ENCODE assay signal across 8 cellular contexts in the genomic region with DNA sequence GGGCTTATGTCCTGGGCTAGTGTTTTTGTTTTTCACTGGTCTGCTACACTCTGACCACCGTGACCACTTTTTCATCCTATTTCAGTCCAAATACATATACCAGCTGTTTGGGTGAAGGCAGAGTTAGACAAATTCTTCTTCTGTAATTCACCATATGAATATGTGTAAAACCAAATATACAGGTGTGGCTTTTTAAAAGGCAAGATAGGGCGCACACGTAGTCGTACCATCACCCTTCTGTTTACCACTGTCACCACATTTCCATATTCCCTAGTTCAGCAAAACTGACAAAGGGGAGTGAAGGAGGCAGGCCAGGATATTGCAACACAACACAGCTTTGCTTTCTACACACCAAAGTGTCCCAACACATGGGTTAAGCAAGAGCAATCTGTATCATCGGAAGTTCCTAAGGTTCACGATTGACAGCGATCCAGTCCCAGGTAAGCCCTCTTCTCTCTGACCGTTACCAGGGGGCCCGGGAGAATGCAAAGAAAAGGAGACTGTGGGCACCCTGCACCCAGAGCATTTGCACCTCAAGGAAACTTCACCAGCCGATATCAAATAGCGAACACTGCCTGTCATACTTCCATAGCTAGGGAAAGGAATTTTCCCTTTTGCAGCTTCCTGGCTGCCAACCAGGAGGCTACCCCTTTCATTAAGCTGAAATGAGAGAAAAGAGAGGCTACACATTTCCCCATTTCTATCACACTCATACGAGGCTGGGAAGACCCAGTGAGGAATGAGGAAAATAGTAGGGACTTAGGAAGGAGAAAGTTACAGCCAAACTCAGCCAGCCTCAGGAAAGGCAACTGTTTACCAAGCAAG. TPM values are rescaled to one million over a fixed set of nuclear protein-coding genes. Genes with fewer than 3 reads are reported as not detected.
DNase-seq lines count a peak whose midpoint lies in the region; ATAC-seq and TF ChIP-seq lines count a peak whose summit lies in the region.

No MANE protein-coding gene starts in this region.

- H3K9me3 ChIP-seq in CD4-positive, alpha-beta T cell (ENCODE audit: control insufficient read depth, low read length) = no peaks in the 10 kb centered on the region
- no peaks in the 10 kb centered on the region for H3K9me3 ChIP-seq in muscle layer of colon (ENCODE audit: low read length)

- no peaks in the 10 kb centered on the region for H3K27me3 ChIP-seq in CD4-positive, alpha-beta T cell (ENCODE audit: control insufficient read depth, insufficient read depth, low read length)
- H3K27me3 ChIP-seq in muscle layer of colon (ENCODE audit: control insufficient read depth in 1 of 2, insufficient read depth in 2 of 2, low read length in 2 of 2) = no peaks in the 10 kb centered on the region

- H3K27me3 Mint-ChIP-seq in CD4-positive, alpha-beta T cell = no peaks in the 10 kb centered on the region
- H3K27me3 Mint-ChIP-seq in brain = no peaks in the 10 kb centered on the region

- H3K4me3 Mint-ChIP-seq in CD4-positive, alpha-beta T cell = no peak overlapping the region
- H3K4me3 Mint-ChIP-seq in brain = no peak overlapping the region

- CTCF ChIA-PET in CD4-positive, alpha-beta T cell (lab: Charles Lee) = no interaction called here

- peaks cover 25% of the 10 kb centered on the region for H3K36me3 Mint-ChIP-seq in CD4-positive, alpha-beta T cell (ENCODE audit: low read depth)
- H3K36me3 Mint-ChIP-seq in brain = peaks cover 47% of the 10 kb centered on the region

- POLR2A ChIA-PET in CD4-positive, alpha-beta T cell (lab: Charles Lee) = no interaction called here

- H3K36me3 ChIP-seq in muscle layer of colon (ENCODE audit: insufficient read depth, low read length) = no peaks in the 10 kb centered on the region

- no peak for TF ChIP-seq CTCF in CD4-positive, alpha-beta T cell (IDR thresholded peaks at IDR 0.05)
- no peak for TF ChIP-seq CTCF in brain (conservative IDR thresholded peaks at IDR 0.05)

- no peaks in the 10 kb centered on the region for H3K9me3 Mint-ChIP-seq in CD4-positive, alpha-beta T cell
- no peaks in the 10 kb centered on the region for H3K9me3 Mint-ChIP-seq in brain

- DNase-seq in CD4-positive, alpha-beta T cell = no peak
- no peak for DNase-seq in activated CD4-positive, alpha-beta T cell treated with anti-CD3 and anti-CD28 coated beads, Interleukin-2, amount 50 U/mL, for 4 hours

- intact Hi-C loops in CD4-positive, alpha-beta T cell (cut with DNase I, micrococcal nuclease) = no loop called here

- no peak overlapping the region for H3K4me3 ChIP-seq in muscle layer of colon (ENCODE audit: low read depth in 1 of 2, low read length in 2 of 2)

- peaks cover 68% of the 10 kb centered on the region for H3K4me1 ChIP-seq in muscle layer of colon (ENCODE audit: insufficient read depth, low read length)

- no peak overlapping the region for H3K27ac ChIP-seq in CD4-positive, alpha-beta T cell (ENCODE audit: low read depth, low read length)
- H3K27ac ChIP-seq in muscle layer of colon (ENCODE audit: low read depth, low read length) = peak overlapping the region; percentile 1

- H3K4me1 Mint-ChIP-seq in CD4-positive, alpha-beta T cell (ENCODE audit: low read depth) = peaks cover 88% of the 10 kb centered on the region
- peaks cover 64% of the 10 kb centered on the region for H3K4me1 Mint-ChIP-seq in brain

- ATAC-seq in CD4-positive, alpha-beta T cell (ENCODE audit: poor library complexity) = no peak
- ATAC-seq in HG03159 (IDR thresholded peaks at IDR 0.05; ENCODE audit: unreplicated experiment) (peak; percentile 42), GM21515 (IDR thresholded peaks at IDR 0.05; ENCODE audit: unreplicated experiment) (no peak), HG02610 (IDR thresholded peaks at IDR 0.05; ENCODE audit: unreplicated experiment) (no peak), GM21717 (IDR thresholded peaks at IDR 0.05; ENCODE audit: unreplicated experiment) (no peak)

- peak overlapping the region; percentile 74 for H3K27ac Mint-ChIP-seq in CD4-positive, alpha-beta T cell
- H3K27ac Mint-ChIP-seq in brain = peak overlapping the region; percentile 10 to 93 (median 58)

- no peak overlapping the region for H3K9ac ChIP-seq in muscle layer of colon (ENCODE audit: low read length)

RNA-seq across cellular contexts. Expression of gene CREBBP, which starts 23.1 kb away (rescaled TPM):
- total RNA-seq in CD4-positive, alpha-beta T cell = 100 to 1,000 TPM; 145 to 152 TPM
- 38.7 TPM for polyA plus RNA-seq in brain (ENCODE audit: insufficient read depth, low read depth, low replicate concordance)
